ENCODE assay signal across 8 cellular contexts in genomic region chr15:40307421-40308165, GRCh38. TPM values are rescaled to one million over a fixed set of nuclear protein-coding genes. Genes with fewer than 3 reads are reported as not detected.
A peak's percentile ranks its signal among the peaks of the same experiment; 100 is the strongest.
DNase-seq lines count a peak whose midpoint lies in the region; ATAC-seq and TF ChIP-seq lines count a peak whose summit lies in the region.

A gene with protein sequence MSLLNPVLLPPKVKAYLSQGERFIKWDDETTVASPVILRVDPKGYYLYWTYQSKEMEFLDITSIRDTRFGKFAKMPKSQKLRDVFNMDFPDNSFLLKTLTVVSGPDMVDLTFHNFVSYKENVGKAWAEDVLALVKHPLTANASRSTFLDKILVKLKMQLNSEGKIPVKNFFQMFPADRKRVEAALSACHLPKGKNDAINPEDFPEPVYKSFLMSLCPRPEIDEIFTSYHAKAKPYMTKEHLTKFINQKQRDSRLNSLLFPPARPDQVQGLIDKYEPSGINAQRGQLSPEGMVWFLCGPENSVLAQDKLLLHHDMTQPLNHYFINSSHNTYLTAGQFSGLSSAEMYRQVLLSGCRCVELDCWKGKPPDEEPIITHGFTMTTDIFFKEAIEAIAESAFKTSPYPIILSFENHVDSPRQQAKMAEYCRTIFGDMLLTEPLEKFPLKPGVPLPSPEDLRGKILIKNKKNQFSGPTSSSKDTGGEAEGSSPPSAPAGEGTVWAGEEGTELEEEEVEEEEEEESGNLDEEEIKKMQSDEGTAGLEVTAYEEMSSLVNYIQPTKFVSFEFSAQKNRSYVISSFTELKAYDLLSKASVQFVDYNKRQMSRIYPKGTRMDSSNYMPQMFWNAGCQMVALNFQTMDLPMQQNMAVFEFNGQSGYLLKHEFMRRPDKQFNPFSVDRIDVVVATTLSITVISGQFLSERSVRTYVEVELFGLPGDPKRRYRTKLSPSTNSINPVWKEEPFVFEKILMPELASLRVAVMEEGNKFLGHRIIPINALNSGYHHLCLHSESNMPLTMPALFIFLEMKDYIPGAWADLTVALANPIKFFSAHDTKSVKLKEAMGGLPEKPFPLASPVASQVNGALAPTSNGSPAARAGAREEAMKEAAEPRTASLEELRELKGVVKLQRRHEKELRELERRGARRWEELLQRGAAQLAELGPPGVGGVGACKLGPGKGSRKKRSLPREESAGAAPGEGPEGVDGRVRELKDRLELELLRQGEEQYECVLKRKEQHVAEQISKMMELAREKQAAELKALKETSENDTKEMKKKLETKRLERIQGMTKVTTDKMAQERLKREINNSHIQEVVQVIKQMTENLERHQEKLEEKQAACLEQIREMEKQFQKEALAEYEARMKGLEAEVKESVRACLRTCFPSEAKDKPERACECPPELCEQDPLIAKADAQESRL (minus strand): TSS chr15:40307935. CDS start chr15:40307672, 263 bp downstream.

- TF ChIP-seq POLR2A in heart left ventricle (IDR thresholded peaks at IDR 0.05): no peak

- peaks cover 46% of the 10 kb centered on the region for H3K4me1 Mint-ChIP-seq in activated T-cell treated with anti-CD3 and anti-CD28 coated beads, Interleukin-2, amount 50 U/mL, for 4 hours (ENCODE audit: low read depth)

- H3K27me3 Mint-ChIP-seq in activated T-cell treated with anti-CD3 and anti-CD28 coated beads, Interleukin-2, amount 50 U/mL, for 4 hours (ENCODE audit: low read depth): no peaks in the 10 kb centered on the region

- H3K4me3 Mint-ChIP-seq in activated T-cell treated with anti-CD3 and anti-CD28 coated beads, Interleukin-2, amount 50 U/mL, for 4 hours: peak within 1 kb of the TSS; percentile 95

- H4K20me1 ChIP-seq in OCI-LY7 (ENCODE audit: insufficient read depth, low read length): no peaks in the 10 kb centered on the region

- no TSS peak for BruUV-seq in OCI-LY7 (replicated peaks; lab: Mats Ljungman, UMichigan)

- no peaks in the 10 kb centered on the region for H3K9me3 ChIP-seq in OCI-LY7 (ENCODE audit: low read length)
- no peaks in the 10 kb centered on the region for H3K9me3 ChIP-seq in heart left ventricle

- H3K4me1 ChIP-seq in OCI-LY7 (ENCODE audit: insufficient read depth, low read length, poor library complexity, severe bottlenecking) (no peaks in the 10 kb centered on the region), heart left ventricle (peaks cover 0 to 25% (median 0%) of the 10 kb centered on the region in 12 donors)

- no peaks in the 10 kb centered on the region for H3K79me2 ChIP-seq in OCI-LY7 (ENCODE audit: insufficient read depth, low read depth, low read length)

- no peaks in the 10 kb centered on the region for H3K9me2 ChIP-seq in OCI-LY7 (ENCODE audit: insufficient read depth, low read length)

- H3K27me3 ChIP-seq in heart left ventricle: peaks cover 0 to 6% (median 0%) of the 10 kb centered on the region in 9 donors

- peak within 1 kb of the TSS; percentile 84 for H3K4me3 ChIP-seq in GM12865 (ENCODE audit: low read depth, low read length)
- no peak within 1 kb of the TSS for H3K4me3 ChIP-seq in OCI-LY7 (ENCODE audit: low read depth, low read length, poor library complexity, severe bottlenecking)
- peak within 1 kb of the TSS in 10 of 12 donors; percentile 9 to 65 (median 33) for H3K4me3 ChIP-seq in heart left ventricle

- 57 to 71% (median 60%) methylated on average over 11 to 15 of the region's 15 CpGs for WGBS in heart left ventricle, 4 donors

- intact Hi-C loops in OCI-LY7 (cut with micrococcal nuclease; ENCODE audit: unreplicated experiment) (no loop called here), heart left ventricle (cut with DNase I) (loop anchor here in 1 of 10 donors (2.0 kb wide), 1 partner anchor 29 kb away; no protein-coding TSS in a partner anchor)

- CTCF ChIA-PET in OCI-LY7 (lab: Charles Lee; ENCODE audit: unreplicated experiment): interaction anchor here (1.0 kb wide), 1 partner anchor 30 kb away, joined by 4 read pairs; no protein-coding TSS in a partner anchor

- peaks cover 6% of the 10 kb centered on the region for H3K36me3 Mint-ChIP-seq in activated T-cell treated with anti-CD3 and anti-CD28 coated beads, Interleukin-2, amount 50 U/mL, for 4 hours (ENCODE audit: insufficient read depth)

- POLR2A ChIA-PET in OCI-LY7 (lab: Charles Lee): interaction anchor here (1.0 to 1.4 kb wide), 3 partner anchors 12 to 200 kb away, joined by 3 to 4 read pairs (median 3); no protein-coding TSS in a partner anchor

- H2AFZ ChIP-seq in OCI-LY7 (ENCODE audit: low read length): no peak within 1 kb of the TSS

- H3K27ac ChIP-seq in OCI-LY7 (ENCODE audit: low read depth, low read length, poor library complexity, severe bottlenecking) (no peak within 1 kb of the TSS), heart left ventricle (peak within 1 kb of the TSS in 5 of 12 donors; percentile 54 to 95 (median 63))

- H3K36me3 ChIP-seq in OCI-LY7 (ENCODE audit: insufficient read depth, low read length): no peaks in the 10 kb centered on the region
- H3K36me3 ChIP-seq in heart left ventricle: peaks cover 0 to 12% (median 0%) of the 10 kb centered on the region in 9 donors

- no peaks in the 10 kb centered on the region for H3K9me3 Mint-ChIP-seq in activated T-cell treated with anti-CD3 and anti-CD28 coated beads, Interleukin-2, amount 50 U/mL, for 4 hours

- TF ChIP-seq CTCF in GM12865 (IDR thresholded peaks at IDR 0.05; ENCODE audit: insufficient read depth, low read depth, low read length, missing control alignments) (peak; percentile 56), OCI-LY7 (conservative IDR thresholded peaks at IDR 0.05; ENCODE audit: low read length) (peak; percentile 41; the same call in 1 of the 2 replicates), heart left ventricle (IDR thresholded peaks at IDR 0.05) (peak in 7 of 12 donors; percentile 4 to 38 (median 24))

- ATAC-seq in HG02610 (IDR thresholded peaks at IDR 0.05; ENCODE audit: unreplicated experiment): peak; percentile 55
- peak; percentile 80 to 83 for ATAC-seq in activated T-cell treated with anti-CD3 and anti-CD28 coated beads, Interleukin-2, amount 50 U/mL, for 4 hours
- ATAC-seq in heart left ventricle: peak; percentile 39 to 63 (median 57)
- no peak for ATAC-seq in HG03439 (IDR thresholded peaks at IDR 0.05; ENCODE audit: unreplicated experiment)
- no peak for ATAC-seq in GM18517 (IDR thresholded peaks at IDR 0.05; ENCODE audit: unreplicated experiment)

- DNase-seq in GM12865 (ENCODE audit: low read depth) (peak; percentile 76), OCI-LY7 (ENCODE audit: low spot score) (peak; percentile 18), heart left ventricle (peak; percentile 43 to 81 (median 52))
- DNase-seq in activated T-cell treated with anti-CD3 and anti-CD28 coated beads, Interleukin-2, amount 50 U/mL, for 4 hours: peak; percentile 53
- DNase-seq in stimulated activated CD4-positive, alpha-beta T cell treated with anti-CD3 and anti-CD28 coated beads, Interleukin-12 subunit alpha, Interleukin-12 subunit beta, amount 100 ng/mL, for 48 hours (ENCODE audit: low read depth in 2 of 3, low spot score in 1 of 3): peak; percentile 50 to 58 (median 55)

- H3K4me2 ChIP-seq in OCI-LY7 (ENCODE audit: low read length): peak within 1 kb of the TSS; percentile 24; the same call in 1 of the 2 replicates

RNA-seq across cellular contexts. Expression of the gene that starts here (rescaled TPM):
- total RNA-seq in OCI-LY7 (2014; rRNA removed; shearing (Covaris generic)): not detected in 2 replicates
- total RNA-seq in OCI-LY7 (2022): 9.2 and 9.6 TPM in 2 replicates
- 10 to 100 TPM; 41.7 to 50.3 (median 48.6) TPM for total RNA-seq in activated T-cell treated with anti-CD3 and anti-CD28 coated beads, Interleukin-2, amount 50 U/mL, for 4 hours
- 10 to 100 TPM in 2 of 9 donors, 1 to 10 TPM in 7; 1.6 to 46.2 (median 4.8) TPM for total RNA-seq in heart left ventricle
- polyA plus RNA-seq in heart left ventricle: 1 to 10 TPM; 3.5 to 7.7 TPM

Comparison
In these comparisons a context has a peak if more than half of its experiments do, and no peak if none do; other contexts are left out.
1. DNase-seq: peak in every context shown above with its lines; median percentile 76 in GM12865; 55 in stimulated activated CD4-positive, alpha-beta T cell treated with anti-CD3 and anti-CD28 coated beads, Interleukin-12 subunit alpha, Interleukin-12 subunit beta, amount 100 ng/mL, for 48 hours; 53 in activated T-cell treated with anti-CD3 and anti-CD28 coated beads, Interleukin-2, amount 50 U/mL, for 4 hours; 52 in heart left ventricle; 18 in OCI-LY7.
2. ATAC-seq: peak in HG02610 (single experiment), activated T-cell treated with anti-CD3 and anti-CD28 coated beads, Interleukin-2, amount 50 U/mL, for 4 hours (2 of 2) and heart left ventricle (4 of 4); none in HG03439 (single experiment) and GM18517 (single experiment).
3. Peak in every context shown above with its lines, with median percentiles within 50 percentile points of each other: CTCF ChIP-seq.